Comparison of ENCODE assay signal across 24 cellular contexts in genomic region chr7:90172121-90172520, GRCh38. TPM values are rescaled to one million over a fixed set of nuclear protein-coding genes. Genes with fewer than 3 reads are reported as not detected.
"Had no signal": no experiment of that assay in that cellular context is flagged by ENCODE, and none has a peak within 500 bp of the region (broad histone marks: within the 10 kb centered on the region; RNA-seq: fewer than 3 reads in every experiment).

No MANE protein-coding gene starts in this region.

- H3K27ac ChIP-seq: RWPE1 had no signal

- H3K4me3 Mint-ChIP-seq: IgD-negative memory B cell had no signal

- H3K4me3 ChIP-seq: K562, MG63 had no signal

- DNase-seq: MG63; NCI-H1092; NCI-H1105 treated with DMSO at 0.1 percent for 48 hours; NCI-H1417 treated with DMSO at 0.1 percent for 48 hours; NCI-H187; NCI-H2029; NCI-H2081 treated with DMSO at 0.1 percent for 48 hours; NCI-H2171; NCI-H226; NCI-H446; NCI-H510A; NCI-H524 treated with DMSO at 0.1 percent for 48 hours; NCI-H69; NCI-H774; NK-92 treated with Interleukin-12 subunit alpha and Interleukin-12 subunit beta, amount 100 ng/mL, for 24 hours; PC-3; SHP77; SK-N-SH; SW 1271 had no signal

- H3K4me2 ChIP-seq: SK-N-SH had no signal

- H3K36me3 ChIP-seq: MG63 had no signal

- H3K9ac ChIP-seq: SK-N-SH had no signal

- H3K27ac Mint-ChIP-seq: IgD-negative memory B cell had no signal

- ATAC-seq: K562, Panc1, PC-3 had no signal

- H3K27me3 ChIP-seq: MG63 had no signal

RNA-seq across cellular contexts. Expression of gene STEAP1, which starts 17.9 kb away (rescaled TPM):
- total RNA-seq: OCI-LY7 had no signal

RNA-seq across cellular contexts. Expression of gene STEAP2, which starts 39.4 kb away (rescaled TPM):
- total RNA-seq: OCI-LY7 had no signal
